8 cellular contexts compared by ENCODE assay signal in genomic region chr12:13044002-13044858, GRCh38. TPM values are rescaled to one million over a fixed set of nuclear protein-coding genes. Genes with fewer than 3 reads are reported as not detected.
A peak's percentile ranks its signal among the peaks of the same experiment; 100 is the strongest.
DNase-seq lines count a peak whose midpoint lies in the region; ATAC-seq, FAIRE-seq and TF ChIP-seq lines count a peak whose summit lies in the region.

FAM234B (plus strand) TSS chr12:13044381; CDS start chr12:13044404, 23 bp downstream.

- H3K9ac ChIP-seq in mucosa of stomach (ENCODE audit: low read length): peak within 1 kb of the TSS; percentile 58

- no peaks in the 10 kb centered on the region for H3K9me3 ChIP-seq in esophagus (ENCODE audit: control insufficient read depth in 2 of 2, insufficient read depth in 1 of 2, low read depth in 1 of 2, low read length in 1 of 2)
- no peaks in the 10 kb centered on the region for H3K9me3 ChIP-seq in mucosa of stomach (ENCODE audit: control insufficient read depth, low read length)

- DNase-seq in GM19239 (ENCODE audit: insufficient read length, low spot score) (peak; percentile 75), NOMO-1 treated with DMSO at 0.1 percent for 48 hours (lab: John Stamatoyannopoulos, UW; ENCODE audit: unreplicated experiment) (peak; percentile 49), activated T-cell treated with anti-CD3 and anti-CD28 coated beads for 48 hours (ENCODE audit: low read depth) (peak; percentile 73)
- peak; percentile 48 to 53 for DNase-seq in stimulated activated CD8-positive, alpha-beta memory T cell treated with anti-CD3 and anti-CD28 coated beads, Interleukin-4, amount 100 ng/mL, for 4 hours (ENCODE audit: low read depth in 2 of 2, low spot score in 1 of 2)

- H3K4me1 ChIP-seq in esophagus (ENCODE audit: control insufficient read depth in 2 of 2, insufficient read depth in 2 of 2, low read length in 1 of 2): no peaks in the 10 kb centered on the region
- H3K4me1 ChIP-seq in mucosa of stomach (ENCODE audit: control insufficient read depth, insufficient read depth, low read length): peaks cover 8% of the 10 kb centered on the region

- H3K36me3 ChIP-seq in esophagus (ENCODE audit: control insufficient read depth in 2 of 2, insufficient read depth in 2 of 2, low read length in 1 of 2) (no peaks in the 10 kb centered on the region), mucosa of stomach (ENCODE audit: control insufficient read depth, insufficient read depth, low read length) (no peaks in the 10 kb centered on the region)

- H3K27me3 ChIP-seq in esophagus (ENCODE audit: control insufficient read depth in 1 of 2, insufficient read depth in 2 of 2, low read length in 2 of 2): no peaks in the 10 kb centered on the region
- peaks cover 56% of the 10 kb centered on the region for H3K27me3 ChIP-seq in mucosa of stomach (ENCODE audit: control insufficient read depth, insufficient read depth, low read length)

- H3K27ac ChIP-seq in C4-2B (peak within 1 kb of the TSS; percentile 72), esophagus (ENCODE audit: low read depth in 2 of 2, low read length in 1 of 2) (peak within 1 kb of the TSS in 1 of 2 donors; percentile 56)

- peak; percentile 70 for ATAC-seq in HG03457 (IDR thresholded peaks at IDR 0.05; ENCODE audit: unreplicated experiment)

- 1 to 2% methylated on average over 70 to 71 of the region's 71 CpGs for WGBS in esophagus, 2 donors

- FAIRE-seq in GM19239 (lab: Jason Lieb, UNC): peak; percentile 76

- peak; percentile 29 for TF ChIP-seq CTCF in C4-2B (conservative IDR thresholded peaks at IDR 0.05)

- H3K4me3 ChIP-seq in esophagus (ENCODE audit: low read depth in 1 of 2, low read length in 2 of 2) (peak within 1 kb of the TSS; percentile 93 to 100), mucosa of stomach (ENCODE audit: low read length) (peak within 1 kb of the TSS; percentile 42)

RNA-seq across cellular contexts. Expression of gene FAM234B, which starts in this region (rescaled TPM):
- polyA plus RNA-seq in esophagus: 1 to 10 TPM in 1 of 2 donors, under 1 TPM in 1; 0.84 to 1.1 TPM
